ENCODE assay signal across 9 cellular contexts in genomic region chr19:40143612-40144011, GRCh38. TPM values are rescaled to one million over a fixed set of nuclear protein-coding genes. Genes with fewer than 3 reads are reported as not detected.
DNase-seq lines count a peak whose midpoint lies in the region; ATAC-seq, FAIRE-seq and TF ChIP-seq lines count a peak whose summit lies in the region.
"Had no signal": no experiment of that assay in that cellular context is flagged by ENCODE, and none has a peak within 500 bp of the region (broad histone marks: within the 10 kb centered on the region; RNA-seq: fewer than 3 reads in every experiment).

No MANE protein-coding gene starts in this region.

- H3K9me3 ChIP-seq in left lung = no peaks in the 10 kb centered on the region

- H3K4me1 Mint-ChIP-seq in HFFc6 (ENCODE audit: low read depth) = peaks cover 26% of the 10 kb centered on the region

- H3K4me3 ChIP-seq in GM06990 (replicated peaks; ENCODE audit: low read depth, low read length) (peak overlapping the region; percentile 33), left lung (no peak overlapping the region)

- H3K27me3 Mint-ChIP-seq in HFFc6 (ENCODE audit: insufficient read depth) = peaks cover 2% of the 10 kb centered on the region; the same call in 1 of the 2 replicates

- H3K27ac Mint-ChIP-seq in HFFc6 = no peak overlapping the region

- FAIRE-seq in urothelium cell line (lab: Jason Lieb, UNC) = no peak

- H3K36me3 ChIP-seq in GM06990 (ENCODE audit: control insufficient read depth, insufficient read depth, low read length) = no peaks in the 10 kb centered on the region
- no peaks in the 10 kb centered on the region for H3K36me3 ChIP-seq in left lung

- intact Hi-C loops in left lung (cut with DNase I) = no loop called here

- ATAC-seq in HG02840 (IDR thresholded peaks at IDR 0.05; ENCODE audit: low FRiP score, unreplicated experiment) = peak; percentile 63
- ATAC-seq in left lung = peak; percentile 37

- TF ChIP-seq CTCF in GM06990 (IDR thresholded peaks at IDR 0.05; ENCODE audit: insufficient read depth, low read length, poor library complexity, severe bottlenecking) = no peak
- TF ChIP-seq CTCF in left lung (IDR thresholded peaks at IDR 0.05) = no peak
- no peak for TF ChIP-seq CTCF in HFFc6 (IDR thresholded peaks at IDR 0.05)

- DNase-seq in GM06990 (ENCODE audit: extremely low read depth, insufficient read length) (peak; percentile 66), T-helper 9 cell (peak; percentile 4), left lung (peak in 1 of 2 donors; percentile 44), NCI-H2196 (lab: John Stamatoyannopoulos, UW; ENCODE audit: unreplicated experiment) (no peak), D341Med (ENCODE audit: low spot score) (no peak), urothelium cell line (ENCODE audit: low spot score) (no peak), HFFc6 (no peak)
- DNase-seq: NCI-H2029 had no signal

- no peaks in the 10 kb centered on the region for H3K9me3 Mint-ChIP-seq in HFFc6

- no peak overlapping the region for H3K4me3 Mint-ChIP-seq in HFFc6

- peaks cover 6 to 24% of the 10 kb centered on the region in 2 donors for H3K4me1 ChIP-seq in left lung

- H3K27ac ChIP-seq in left lung = no peak overlapping the region

- no peaks in the 10 kb centered on the region for H3K27me3 ChIP-seq in GM06990 (replicated peaks; ENCODE audit: control insufficient read depth, insufficient read depth, low read length)
- peaks cover 0 to 8% of the 10 kb centered on the region in 2 donors for H3K27me3 ChIP-seq in left lung

- H3K36me3 Mint-ChIP-seq in HFFc6 (ENCODE audit: low read depth) = no peaks in the 10 kb centered on the region

RNA-seq across cellular contexts. Expression of gene MAP3K10, which starts 47.6 kb away (rescaled TPM):
- total RNA-seq in left lung = 10 to 100 TPM; 14.5 to 16.3 TPM
- total RNA-seq in HFFc6 (2021; fragmentation: NEBNext Ultra II Directional; extraction: Animal tissue kit (Norgen Biotek cat#: 25700)) = 10 to 100 TPM; 10.7 to 14.9 (median 11.3) TPM

RNA-seq across cellular contexts. Expression of gene ZNF780A, which starts 52.9 kb away (rescaled TPM):
- 10 to 100 TPM; 20.4 to 21.2 TPM for total RNA-seq in left lung
- total RNA-seq in HFFc6 (2021; fragmentation: NEBNext Ultra II Directional; extraction: Animal tissue kit (Norgen Biotek cat#: 25700)) = 10 to 100 TPM; 10.1 to 13.2 (median 11.3) TPM

Comparison
In these comparisons a context has a peak if more than half of its experiments do, and no peak if none do; other contexts are left out.
1. DNase-seq: peak in GM06990 (single experiment) and T-helper 9 cell (single experiment); none in NCI-H2196 (single experiment), D341Med (single experiment), urothelium cell line (single experiment) and HFFc6 (single experiment).